Comparison of ENCODE assay signal across 20 cellular contexts in genomic region chr10:124935946-124936345, GRCh38. TPM values are rescaled to one million over a fixed set of nuclear protein-coding genes. Genes with fewer than 3 reads are reported as not detected.
DNase-seq lines count a peak whose midpoint lies in the region; ATAC-seq and FAIRE-seq lines count a peak whose summit lies in the region.
"Had no signal": no experiment of that assay in that cellular context is flagged by ENCODE, and none has a peak within 500 bp of the region (broad histone marks: within the 10 kb centered on the region; RNA-seq: fewer than 3 reads in every experiment).

No MANE protein-coding gene starts in this region.

- intact Hi-C loops in head of caudate nucleus (cut with DNase I) = no loop called here

- DNase-seq in stimulated activated CD4-positive, alpha-beta T cell treated with anti-CD3 and anti-CD28 coated beads, Interleukin-1b, Interleukin-23, amount 100 ng/mL, for 48 hours = peak; percentile 37
- DNase-seq in stimulated activated CD4-positive, alpha-beta T cell treated with anti-CD3 and anti-CD28 coated beads, Interleukin-12 subunit alpha, Interleukin-12 subunit beta, amount 100 ng/mL, for 4 hours = no peak
- DNase-seq in SW480 (ENCODE audit: low spot score) (peak; percentile 11), iris pigment epithelial cell (ENCODE audit: low read depth) (peak; percentile 19), NCI-H2081 treated with DMSO at 0.1 percent for 48 hours (lab: John Stamatoyannopoulos, UW) (no peak), frontal cortex (ENCODE audit: low spot score in 2 of 2) (no peak), head of caudate nucleus (no peak)
- no peak for DNase-seq in stimulated activated naive CD8-positive, alpha-beta T cell treated with anti-CD3 and anti-CD28 coated beads, Interleukin-15, amount 100 ng/mL, for 72 hours
- DNase-seq: activated CD4-positive, alpha-beta T cell treated with anti-CD3 and anti-CD28 coated beads for 4 hours; cerebellar nuclear complex; DMS79 treated with DMSO at 0.1 percent for 48 hours; heart left ventricle; kidney glomerular epithelial cell; NCI-H1417; NCI-H524 treated with DMSO at 0.1 percent for 48 hours; stimulated activated naive CD4-positive, alpha-beta T cell treated with Interleukin-2 at 50 U/mL for 16 hours; T-helper 1 cell; uterus had no signal

- H3K4me1 Mint-ChIP-seq in stimulated activated naive CD8-positive, alpha-beta T cell treated with anti-CD3 and anti-CD28 coated beads, Interleukin-15, amount 100 ng/mL, for 72 hours = peaks cover 31% of the 10 kb centered on the region

- no peaks in the 10 kb centered on the region for H3K27me3 Mint-ChIP-seq in stimulated activated naive CD8-positive, alpha-beta T cell treated with anti-CD3 and anti-CD28 coated beads, Interleukin-15, amount 100 ng/mL, for 72 hours
- H3K27me3 Mint-ChIP-seq: B cell had no signal

- no peak overlapping the region for H3K4me3 Mint-ChIP-seq in stimulated activated naive CD8-positive, alpha-beta T cell treated with anti-CD3 and anti-CD28 coated beads, Interleukin-15, amount 100 ng/mL, for 72 hours
- H3K4me3 Mint-ChIP-seq: B cell had no signal

- no peak overlapping the region for H3K27ac Mint-ChIP-seq in stimulated activated naive CD8-positive, alpha-beta T cell treated with anti-CD3 and anti-CD28 coated beads, Interleukin-15, amount 100 ng/mL, for 72 hours
- H3K27ac Mint-ChIP-seq: B cell had no signal

- FAIRE-seq in frontal cortex (lab: Jason Lieb, UNC) = no peak
- FAIRE-seq: endothelial cell of umbilical vein had no signal

- ATAC-seq in stimulated activated naive CD8-positive, alpha-beta T cell treated with anti-CD3 and anti-CD28 coated beads, Interleukin-15, amount 100 ng/mL, for 72 hours = peak; percentile 72
- ATAC-seq: heart left ventricle had no signal

- peaks cover 5 to 7% of the 10 kb centered on the region in 2 donors for H3K9me3 Mint-ChIP-seq in stimulated activated naive CD8-positive, alpha-beta T cell treated with anti-CD3 and anti-CD28 coated beads, Interleukin-15, amount 100 ng/mL, for 72 hours

RNA-seq across cellular contexts. Expression of gene ZRANB1, which starts 6.0 kb away (rescaled TPM):
- total RNA-seq in frontal cortex = 84.8 TPM

Comparison
In these comparisons a context has a peak if more than half of its experiments do, and no peak if none do; other contexts are left out.
1. DNase-seq: peak in stimulated activated CD4-positive, alpha-beta T cell treated with anti-CD3 and anti-CD28 coated beads, Interleukin-1b, Interleukin-23, amount 100 ng/mL, for 48 hours (single experiment), SW480 (single experiment) and iris pigment epithelial cell (single experiment); none in stimulated activated CD4-positive, alpha-beta T cell treated with anti-CD3 and anti-CD28 coated beads, Interleukin-12 subunit alpha, Interleukin-12 subunit beta, amount 100 ng/mL, for 4 hours (single experiment), stimulated activated naive CD8-positive, alpha-beta T cell treated with anti-CD3 and anti-CD28 coated beads, Interleukin-15, amount 100 ng/mL, for 72 hours (0 of 2), NCI-H2081 treated with DMSO at 0.1 percent for 48 hours (single experiment), frontal cortex (0 of 2) and head of caudate nucleus (0 of 42).